Comparison of ENCODE assay signal across 23 cellular contexts in genomic region chr11:46246514-46246913, GRCh38. TPM values are rescaled to one million over a fixed set of nuclear protein-coding genes. Genes with fewer than 3 reads are reported as not detected.
DNase-seq lines count a peak whose midpoint lies in the region; ATAC-seq and TF ChIP-seq lines count a peak whose summit lies in the region.
"Had no signal": no experiment of that assay in that cellular context is flagged by ENCODE, and none has a peak within 500 bp of the region (broad histone marks: within the 10 kb centered on the region; RNA-seq: fewer than 3 reads in every experiment).

No MANE protein-coding gene starts in this region.

- no peak overlapping the region for H3K27ac ChIP-seq in IMR-90 (ENCODE audit: insufficient read depth, low read length)
- no peak overlapping the region for H3K27ac ChIP-seq in thoracic aorta
- no peak overlapping the region for H3K27ac ChIP-seq in RWPE1
- H3K27ac ChIP-seq: body of pancreas, lower lobe of right lung, vagina had no signal

- in situ Hi-C loops in IMR-90 (cut with MboI; ENCODE audit: low sequenced_read_pairs) = no loop called here

- H3K36me3 ChIP-seq in IMR-90 (ENCODE audit: control insufficient read depth, insufficient read depth, low read length) (no peaks in the 10 kb centered on the region), thoracic aorta (no peaks in the 10 kb centered on the region)
- H3K36me3 ChIP-seq: lower lobe of right lung, vagina had no signal

- H3K9me3 ChIP-seq in IMR-90 (ENCODE audit: control insufficient read depth, insufficient read depth, low read length) (no peaks in the 10 kb centered on the region), thoracic aorta (no peaks in the 10 kb centered on the region)
- H3K9me3 ChIP-seq: body of pancreas, lower lobe of right lung, vagina had no signal

- no peak overlapping the region for H3K4me3 ChIP-seq in IMR-90 (ENCODE audit: insufficient read depth, low read depth, low read length)
- no peak overlapping the region for H3K4me3 ChIP-seq in thoracic aorta
- H3K4me3 ChIP-seq: body of pancreas, lower lobe of right lung, skin epidermis, vagina had no signal

- H2AK9ac ChIP-seq in IMR-90 (replicated peaks; ENCODE audit: low read depth, low read length, poor library complexity) = no peak overlapping the region

- peak; percentile 47 for DNase-seq in IMR-90
- peak; percentile 35 for DNase-seq in hepatic stellate cell (ENCODE audit: low spot score)
- DNase-seq in thoracic aorta (ENCODE audit: low spot score) = no peak
- DNase-seq in RWPE1 (ENCODE audit: low spot score) = no peak
- no peak for DNase-seq in activated CD4-positive, alpha-beta T cell treated with anti-CD3 and anti-CD28 coated beads, Interleukin-2, amount 50 U/mL, for 48 hours
- DNase-seq: activated CD4-positive, alpha-beta T cell treated with anti-CD3 and anti-CD28 coated beads, Interleukin-2, amount 50 U/mL, for 1 hour; activated naive CD4-positive, alpha-beta T cell treated with anti-CD3 and anti-CD28 coated beads, Interleukin-2, amount 50 U/mL, for 16 hours; activated T-cell treated with anti-CD3 and anti-CD28 coated beads, Interleukin-2, amount 50 U/mL, for 1 hour; body of pancreas; DMS 273 treated with DMSO at 0.1 percent for 48 hours; lower lobe of right lung; naive B cell; NCI-H187; RPMI8226; stimulated activated CD4-positive, alpha-beta T cell treated with anti-CD3 and anti-CD28 coated beads, Interleukin-4, amount 100 ng/mL, for 24 hours; substantia nigra; SW 1271 had no signal

- BruUV-seq in IMR-90 (replicated peaks; lab: Mats Ljungman, UMichigan) = no TSS peak

- peaks cover 0 to 5% (median 0%) of the 10 kb centered on the region in 5 experiments for H3K9me3 Mint-ChIP-seq in brain
- H3K9me3 Mint-ChIP-seq: CD14-positive monocyte; dendritic cell treated with granulocyte-macrophage colony-stimulating factor and Interleukin-4, amounts not matched to agents 40 ng/mL and 50 ng/mL, for 4 days; naive B cell had no signal

- dilution Hi-C loops in IMR-90 (cut with HindIII; ENCODE audit: low sequenced_read_pairs, unreplicated experiment) = no loop called here

- H3K4ac ChIP-seq in IMR-90 (ENCODE audit: low read depth, low read length) = 0 out of 2 replicates have a peak overlapping the region, but pooled peaks have one; percentile 100

- H3K4me3 Mint-ChIP-seq in brain = peak overlapping the region in 1 of 5 experiments; percentile 34
- H3K4me3 Mint-ChIP-seq: CD14-positive monocyte; dendritic cell treated with granulocyte-macrophage colony-stimulating factor and Interleukin-4, amounts not matched to agents 40 ng/mL and 50 ng/mL, for 4 days; naive B cell had no signal

- no peak for TF ChIP-seq RAD21 in IMR-90 (IDR thresholded peaks at IDR 0.05; ENCODE audit: low read length)

- peaks cover 48% of the 10 kb centered on the region for H3K4me1 Mint-ChIP-seq in brain

- H2BK5ac ChIP-seq in IMR-90 (ENCODE audit: low read depth, low read length, poor library complexity, severe bottlenecking) = no peak overlapping the region

- no CpG with 5 or more reads among the region's 1 CpG for whole genome bisulfite sequencing in IMR-90 (ENCODE audit: extremely low coverage in 2 of 2, insufficient read length in 1 of 2), 2 experiments

- H4K5ac ChIP-seq in IMR-90 (ENCODE audit: low read depth, low read length) = no peak overlapping the region

- H3K79me1 ChIP-seq in IMR-90 (ENCODE audit: low read depth in 1 of 2, low read length in 2 of 2) = peaks cover 8 to 57% of the 10 kb centered on the region in 2 experiments; a peak in 2 of 4 replicates

- H3K9ac ChIP-seq in IMR-90 (ENCODE audit: low read depth, low read length) = no peak overlapping the region

- no peak overlapping the region for H3K4me2 ChIP-seq in IMR-90 (ENCODE audit: low read depth, low read length)

- CTCF ChIA-PET in IMR-90 (lab: Yijun Ruan, JAX) = no interaction called here
- CTCF ChIA-PET in RWPE1 (lab: Yijun Ruan, JAX) = no interaction called here

- H3K27me3 ChIP-seq in IMR-90 (ENCODE audit: control insufficient read depth, insufficient read depth, low read length) = no peaks in the 10 kb centered on the region
- no peaks in the 10 kb centered on the region for H3K27me3 ChIP-seq in thoracic aorta (replicated peaks; ENCODE audit: insufficient read depth)
- H3K27me3 ChIP-seq: body of pancreas, vagina had no signal

- H3K14ac ChIP-seq in IMR-90 (replicated peaks; ENCODE audit: low read depth, low read length) = no peak overlapping the region

- H2BK15ac ChIP-seq in IMR-90 (ENCODE audit: low read depth, low read length) = peak overlapping the region; percentile 12; the same call in 1 of the 3 replicates

- H4K20me1 ChIP-seq in IMR-90 (ENCODE audit: insufficient read depth, low read length) = no peaks in the 10 kb centered on the region

- no peak overlapping the region for H3K23ac ChIP-seq in IMR-90 (ENCODE audit: low read depth, low read length)

- H3K27ac Mint-ChIP-seq in brain = peak overlapping the region in 3 of 5 experiments; percentile 9 to 84 (median 12)
- H3K27ac Mint-ChIP-seq: dendritic cell treated with granulocyte-macrophage colony-stimulating factor and Interleukin-4, amounts not matched to agents 40 ng/mL and 50 ng/mL, for 4 days; naive B cell had no signal

- H2BK120ac ChIP-seq in IMR-90 (ENCODE audit: low read depth, low read length) = peak overlapping the region; percentile 100

- POLR2A ChIA-PET in IMR-90 (lab: Charles Lee; ENCODE audit: unreplicated experiment) (no interaction called here), RWPE1 (lab: Yijun Ruan, JAX; ENCODE audit: low non-redundant PET) (no interaction called here)

- H3K36me3 Mint-ChIP-seq in brain = no peaks in the 10 kb centered on the region
- H3K36me3 Mint-ChIP-seq: CD14-positive monocyte, naive B cell had no signal

- H3K27me3 Mint-ChIP-seq in brain = peaks cover 13% of the 10 kb centered on the region
- H3K27me3 Mint-ChIP-seq: dendritic cell treated with granulocyte-macrophage colony-stimulating factor and Interleukin-4, amounts not matched to agents 40 ng/mL and 50 ng/mL, for 4 days had no signal

- H4K8ac ChIP-seq in IMR-90 (ENCODE audit: low read depth in 2 of 2, low read length in 2 of 2) = no peak overlapping the region

- H3K18ac ChIP-seq in IMR-90 (ENCODE audit: low read depth, low read length) = no peak overlapping the region

- H4K91ac ChIP-seq in IMR-90 (ENCODE audit: insufficient read depth, low read depth, low read length) = no peak overlapping the region

- H2BK20ac ChIP-seq in IMR-90 (ENCODE audit: low read depth, low read length) = no peak overlapping the region

- H2AK5ac ChIP-seq in IMR-90 (ENCODE audit: low read depth, low read length) = no peak overlapping the region

- no peak overlapping the region for H3K56ac ChIP-seq in IMR-90 (ENCODE audit: extremely low read depth, insufficient read depth, low read length)

- TF ChIP-seq POLR2A in IMR-90 (IDR thresholded peaks at IDR 0.05; ENCODE audit: low read depth, low read length) = no peak

- peaks cover 32% of the 10 kb centered on the region for H3K9me1 ChIP-seq in IMR-90 (ENCODE audit: insufficient read depth, low read length)

- no peak overlapping the region for H2AFZ ChIP-seq in IMR-90 (replicated peaks; ENCODE audit: low read length, poor library complexity)

- intact Hi-C loops in IMR-90 (cut with micrococcal nuclease) = no loop called here

- ATAC-seq in IMR-90 (ENCODE audit: low read depth) (no peak), thoracic aorta (ENCODE audit: insufficient number of reproducible peaks, low FRiP score, low read depth) (peak; percentile 31), HG03565 (IDR thresholded peaks at IDR 0.05; ENCODE audit: unreplicated experiment) (no peak)
- ATAC-seq: body of pancreas, lower lobe of right lung had no signal

- TF ChIP-seq CTCF in IMR-90 (conservative IDR thresholded peaks at IDR 0.05; ENCODE audit: low read depth, low read length) = no peak
- TF ChIP-seq CTCF in brain (conservative IDR thresholded peaks at IDR 0.05) = no peak
- no peak for TF ChIP-seq CTCF in thoracic aorta (IDR thresholded peaks at IDR 0.05)
- TF ChIP-seq CTCF in RWPE1 (conservative IDR thresholded peaks at IDR 0.05; ENCODE audit: low read depth) = no peak

- H3K4me1 ChIP-seq in IMR-90 (ENCODE audit: control insufficient read depth, insufficient read depth, low read length) = peaks cover 26% of the 10 kb centered on the region
- H3K4me1 ChIP-seq in thoracic aorta (ENCODE audit: control insufficient read depth in 1 of 2, low read depth in 2 of 2) = peaks cover 0 to 5% of the 10 kb centered on the region in 2 donors

TF ChIP-seq in IMR-90, 13 proteins besides CTCF, POLR2A, EP300 and RAD21:
- TF ChIP-seq MAZ (IDR thresholded peaks at IDR 0.05; ENCODE audit: borderline replicate concordance, low read depth, low read length) (no peak), MXI1 (IDR thresholded peaks at IDR 0.05; ENCODE audit: borderline replicate concordance, low read depth, low read length) (no peak), RCOR1 (IDR thresholded peaks at IDR 0.05; ENCODE audit: insufficient replicate concordance, low read length) (no peak), NFE2L2 (IDR thresholded peaks at IDR 0.05; ENCODE audit: low read depth, low read length) (no peak), CEBPB (IDR thresholded peaks at IDR 0.05; ENCODE audit: low read depth, low read length) (no peak), ELK1 (IDR thresholded peaks at IDR 0.05; ENCODE audit: borderline replicate concordance, low read depth, low read length) (no peak), BHLHE40 (IDR thresholded peaks at IDR 0.05; ENCODE audit: low read depth, low read length) (no peak), RFX5 (IDR thresholded peaks at IDR 0.05; ENCODE audit: low read depth, low read length) (no peak)

RNA-seq across cellular contexts. Expression of gene CREB3L1, which starts 30.9 kb away (rescaled TPM):
- total RNA-seq in IMR-90 (2012; rRNA removed) = 8.1 and 10.0 TPM in 2 replicates
- polyA plus RNA-seq in IMR-90 (2012; rRNA removed) = 76.9 and 82.3 TPM in 2 replicates
- 85.0 and 112 TPM in 2 replicates for polyA plus RNA-seq in IMR-90 (2012; cell fraction: cytosol; rRNA removed)
- polyA plus RNA-seq in IMR-90 (2012; cell fraction: nucleus; rRNA removed; ENCODE audit: low replicate concordance) = 50.1 and 52.2 TPM in 2 replicates
- polyA plus RNA-seq in brain (ENCODE audit: insufficient read depth, low read depth, low replicate concordance) = 3.3 TPM
- total RNA-seq in thoracic aorta = 1 to 10 TPM; 3.0 to 7.6 TPM
- polyA plus RNA-seq: CD14-positive monocyte had no signal

Comparison
In these comparisons a context has a peak if more than half of its experiments do, and no peak if none do; other contexts are left out.
1. DNase-seq: peak in IMR-90 (single experiment) and hepatic stellate cell (single experiment); none in thoracic aorta (single experiment), RWPE1 (single experiment) and activated CD4-positive, alpha-beta T cell treated with anti-CD3 and anti-CD28 coated beads, Interleukin-2, amount 50 U/mL, for 48 hours (0 of 2).